In the genomic region with DNA sequence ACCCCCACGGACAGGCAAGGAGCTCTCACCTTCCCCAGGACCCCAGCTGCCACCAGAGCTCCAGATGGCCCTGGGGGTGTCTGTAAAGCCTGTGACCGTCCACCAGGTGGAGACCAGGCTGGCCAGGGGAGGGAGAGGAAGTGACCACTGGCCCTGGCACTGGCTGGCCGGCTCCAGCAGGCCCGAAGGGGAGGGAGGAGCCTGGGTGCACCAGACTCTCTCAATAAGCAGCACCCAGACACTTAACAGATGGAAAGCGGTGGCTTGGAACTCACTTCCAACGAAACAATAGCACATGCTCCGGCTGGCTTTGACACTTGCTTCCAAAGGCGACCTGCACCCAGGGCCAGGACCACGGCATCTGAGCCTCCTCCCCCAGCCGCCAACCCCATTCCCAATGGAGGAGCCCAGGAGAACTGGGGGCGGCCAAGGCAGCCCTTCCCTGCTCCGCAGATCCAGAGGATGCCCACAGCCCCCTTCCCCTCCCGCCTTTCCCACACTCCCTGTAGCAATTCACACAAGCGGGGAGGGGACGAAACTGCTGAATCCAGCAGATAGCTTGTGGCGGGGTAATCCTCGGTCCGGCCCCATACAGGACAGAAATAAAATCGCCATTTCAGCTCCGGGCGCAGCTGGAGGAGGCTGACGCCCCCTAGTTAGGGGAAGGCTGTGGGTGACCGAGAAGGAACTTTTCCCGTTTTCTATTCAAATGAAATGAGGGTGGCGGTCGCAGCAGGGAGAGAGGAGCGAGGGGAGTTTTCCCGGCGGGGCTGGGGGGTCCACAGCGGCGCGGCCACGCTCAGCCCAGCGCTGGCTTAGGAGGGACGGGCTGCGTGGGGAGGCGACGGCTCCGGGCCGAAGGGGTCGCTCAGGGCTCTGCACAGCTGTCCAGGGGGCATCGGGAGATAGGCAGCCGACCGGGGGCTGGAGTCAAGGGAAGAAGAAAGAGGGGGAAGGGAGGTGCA, we compare ENCODE assay signal across 8 cellular contexts. TPM values are rescaled to one million over a fixed set of nuclear protein-coding genes. Genes with fewer than 3 reads are reported as not detected.
A peak's percentile ranks its signal among the peaks of the same experiment; 100 is the strongest.
DNase-seq lines count a peak whose midpoint lies in the region; ATAC-seq lines count a peak whose summit lies in the region.

No MANE protein-coding gene starts in this region.

- intact Hi-C loops in left colon (cut with DNase I, micrococcal nuclease): no loop called here

- no peaks in the 10 kb centered on the region for H3K36me3 Mint-ChIP-seq in stimulated activated naive B cell treated with anti-CD40 and anti-IgM and Interleukin-4, amounts not matched to agents 10 μg/mL and 1 μg/mL and 100 μg/mL, for 72 hours

- H3K27ac Mint-ChIP-seq in stimulated activated naive B cell treated with anti-CD40 and anti-IgM and Interleukin-4, amounts not matched to agents 10 μg/mL and 1 μg/mL and 100 μg/mL, for 72 hours: no peak overlapping the region

- peak; percentile 54 for DNase-seq in ELR (ENCODE audit: low read depth)
- DNase-seq in NCI-H460 (ENCODE audit: extremely low read depth, low read depth): peak; percentile 49
- peak; percentile 84 for DNase-seq in cerebellum (ENCODE audit: low spot score)
- peak; percentile 59 to 77 for DNase-seq in left colon
- no peak for DNase-seq in stimulated activated naive B cell treated with anti-CD40 and anti-IgM and Interleukin-4, amounts not matched to agents 10 μg/mL and 1 μg/mL and 100 μg/mL, for 72 hours
- DNase-seq in stimulated activated CD4-positive, alpha-beta T cell treated with anti-CD3 and anti-CD28 coated beads, Interleukin-2, amount 100 ng/mL, for 24 hours: no peak
- no peak for DNase-seq in COR-L47 (lab: John Stamatoyannopoulos, UW)

- H3K9me3 Mint-ChIP-seq in stimulated activated naive B cell treated with anti-CD40 and anti-IgM and Interleukin-4, amounts not matched to agents 10 μg/mL and 1 μg/mL and 100 μg/mL, for 72 hours: peaks cover 0 to 1% of the 10 kb centered on the region in 2 donors

- H3K4me3 Mint-ChIP-seq in stimulated activated naive B cell treated with anti-CD40 and anti-IgM and Interleukin-4, amounts not matched to agents 10 μg/mL and 1 μg/mL and 100 μg/mL, for 72 hours: peak overlapping the region; percentile 85 to 87

- H3K4me1 Mint-ChIP-seq in stimulated activated naive B cell treated with anti-CD40 and anti-IgM and Interleukin-4, amounts not matched to agents 10 μg/mL and 1 μg/mL and 100 μg/mL, for 72 hours: peaks cover 19 to 40% of the 10 kb centered on the region in 2 donors

- ATAC-seq in left colon (peak; percentile 29), GM19328 (IDR thresholded peaks at IDR 0.05; ENCODE audit: unreplicated experiment) (no peak)
- peak in 1 of 2 donors; percentile 6 for ATAC-seq in stimulated activated naive B cell treated with anti-CD40 and anti-IgM and Interleukin-4, amounts not matched to agents 10 μg/mL and 1 μg/mL and 100 μg/mL, for 72 hours (replicated peaks)

- peaks cover 45 to 52% of the 10 kb centered on the region in 2 donors for H3K27me3 Mint-ChIP-seq in stimulated activated naive B cell treated with anti-CD40 and anti-IgM and Interleukin-4, amounts not matched to agents 10 μg/mL and 1 μg/mL and 100 μg/mL, for 72 hours

RNA-seq across cellular contexts. Expression of a gene that starts 0.6 kb away (rescaled TPM):
- 5.2 and 5.3 TPM in 2 replicates for total RNA-seq in NCI-H460 (2014; rRNA removed; shearing (Covaris generic))
- polyA plus RNA-seq in NCI-H460 (2014; cell fraction: nucleus; rRNA removed): 2.8 and 3.6 TPM in 2 replicates
- total RNA-seq in cerebellum (23.5 TPM), left colon (100 to 1,000 TPM; 117 to 236 TPM)

Comparison
In these comparisons a context has a peak if more than half of its experiments do, and no peak if none do; other contexts are left out.
1. DNase-seq: peak in ELR (single experiment), NCI-H460 (single experiment), cerebellum (single experiment) and left colon (2 of 2); none in stimulated activated naive B cell treated with anti-CD40 and anti-IgM and Interleukin-4, amounts not matched to agents 10 μg/mL and 1 μg/mL and 100 μg/mL, for 72 hours (single experiment), stimulated activated CD4-positive, alpha-beta T cell treated with anti-CD3 and anti-CD28 coated beads, Interleukin-2, amount 100 ng/mL, for 24 hours (0 of 2) and COR-L47 (single experiment).